Comparison of ENCODE assay signal across 13 cellular contexts in the genomic region with DNA sequence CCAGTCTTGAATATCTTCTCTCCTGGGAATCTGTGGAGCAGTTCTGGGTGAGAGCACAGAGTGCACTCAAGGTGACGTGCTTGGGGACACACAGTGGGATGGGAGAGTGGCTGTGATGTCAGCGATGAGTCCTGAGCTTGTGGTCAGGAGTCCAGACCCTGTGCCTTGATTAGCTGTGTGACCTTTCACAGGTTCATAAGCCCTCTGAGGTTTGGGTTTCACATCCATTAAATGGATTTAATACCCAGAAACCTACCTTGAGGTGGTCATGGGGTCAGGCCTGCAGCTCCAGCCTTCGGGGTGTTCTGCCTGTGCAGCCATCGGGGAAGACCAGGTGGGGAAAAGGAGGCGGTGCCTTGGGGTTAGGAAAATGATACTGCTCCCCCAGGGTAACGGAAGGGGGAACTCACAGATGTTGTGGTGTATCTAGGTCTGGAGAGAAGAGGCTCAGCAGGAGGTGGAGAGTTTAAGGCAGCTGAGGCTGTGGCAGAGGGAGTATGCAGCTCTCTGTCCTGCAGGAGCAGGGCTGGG. TPM values are rescaled to one million over a fixed set of nuclear protein-coding genes. Genes with fewer than 3 reads are reported as not detected.
DNase-seq lines count a peak whose midpoint lies in the region; ATAC-seq, FAIRE-seq and TF ChIP-seq lines count a peak whose summit lies in the region.
"Had no signal": no experiment of that assay in that cellular context is flagged by ENCODE, and none has a peak within 500 bp of the region (broad histone marks: within the 10 kb centered on the region; RNA-seq: fewer than 3 reads in every experiment).

No MANE protein-coding gene starts in this region.

- no peaks in the 10 kb centered on the region for H3K27me3 ChIP-seq in KMS-11 (ENCODE audit: insufficient read depth, low read depth)
- H3K27me3 ChIP-seq: right atrium auricular region had no signal

- H3K9ac ChIP-seq in KMS-11, result peak overlapping the region; percentile 29; the same call in 1 of the 2 replicates

- peak overlapping the region; percentile 82 for H3K4me3 ChIP-seq in KMS-11 (IDR thresholded peaks at IDR 0.05; ENCODE audit: insufficient read depth, low read depth, low read length)
- H3K4me3 ChIP-seq: MG63, right atrium auricular region had no signal

- ATAC-seq in GM21786 (IDR thresholded peaks at IDR 0.05; ENCODE audit: unreplicated experiment) (peak; percentile 38), GM21737 (IDR thresholded peaks at IDR 0.05; ENCODE audit: unreplicated experiment) (no peak), WTC11 (no peak)
- ATAC-seq in stimulated activated effector memory CD8-positive, alpha-beta T cell treated with anti-CD3 and anti-CD28 coated beads, Interleukin-12 subunit alpha, Interleukin-12 subunit beta, amount 100 ng/mL, for 72 hours, result peak; percentile 23
- ATAC-seq: activated CD8-positive, alpha-beta memory T cell treated with anti-CD3 and anti-CD28 coated beads, Interleukin-2, amount 10 ng/mL, durations not matched to agents 7 days and 5 days had no signal

- no peaks in the 10 kb centered on the region for H3K27me3 Mint-ChIP-seq in WTC11 (ENCODE audit: low read depth)

- TF ChIP-seq CTCF in KMS-11 (conservative IDR thresholded peaks at IDR 0.05; ENCODE audit: low read depth, low read length) (peak; percentile 16; the same call in 1 of the 2 replicates), WTC11 (IDR thresholded peaks at IDR 0.05) (no peak)

- peaks cover 6% of the 10 kb centered on the region; the same call in 1 of the 2 replicates for H3K79me2 ChIP-seq in KMS-11 (ENCODE audit: insufficient read depth, low read depth)

- DNase-seq in GM19239 (ENCODE audit: insufficient read length, low spot score) (no peak), NCI-H1092 treated with DMSO at 0.1 percent for 48 hours (lab: John Stamatoyannopoulos, UW) (no peak), WTC11 (ENCODE audit: low spot score) (no peak)
- DNase-seq in stimulated activated effector memory CD8-positive, alpha-beta T cell treated with anti-CD3 and anti-CD28 coated beads, Interleukin-12 subunit alpha, Interleukin-12 subunit beta, amount 100 ng/mL, for 72 hours (ENCODE audit: low spot score in 2 of 2), result no peak
- DNase-seq: activated CD8-positive, alpha-beta memory T cell treated with anti-CD3 and anti-CD28 coated beads, Interleukin-2, amount 10 ng/mL, durations not matched to agents 7 days and 5 days; activated naive CD4-positive, alpha-beta T cell; EL; MG63 had no signal

- no peak overlapping the region for H3K4me3 Mint-ChIP-seq in stimulated activated effector memory CD8-positive, alpha-beta T cell treated with anti-CD3 and anti-CD28 coated beads, Interleukin-12 subunit alpha, Interleukin-12 subunit beta, amount 100 ng/mL, for 72 hours
- H3K4me3 Mint-ChIP-seq in WTC11, result no peak overlapping the region
- H3K4me3 Mint-ChIP-seq: activated CD8-positive, alpha-beta memory T cell treated with anti-CD3 and anti-CD28 coated beads, Interleukin-2, amount 10 ng/mL, durations not matched to agents 7 days and 5 days; neural crest cell had no signal

- FAIRE-seq in GM19239 (lab: Jason Lieb, UNC), result peak; percentile 97

- H3K4me1 Mint-ChIP-seq in stimulated activated effector memory CD8-positive, alpha-beta T cell treated with anti-CD3 and anti-CD28 coated beads, Interleukin-12 subunit alpha, Interleukin-12 subunit beta, amount 100 ng/mL, for 72 hours, result no peaks in the 10 kb centered on the region
- peaks cover 18% of the 10 kb centered on the region for H3K4me1 Mint-ChIP-seq in WTC11
- H3K4me1 Mint-ChIP-seq: activated CD8-positive, alpha-beta memory T cell treated with anti-CD3 and anti-CD28 coated beads, Interleukin-2, amount 10 ng/mL, durations not matched to agents 7 days and 5 days had no signal

- H3K36me3 Mint-ChIP-seq in stimulated activated effector memory CD8-positive, alpha-beta T cell treated with anti-CD3 and anti-CD28 coated beads, Interleukin-12 subunit alpha, Interleukin-12 subunit beta, amount 100 ng/mL, for 72 hours, result no peaks in the 10 kb centered on the region
- no peaks in the 10 kb centered on the region for H3K36me3 Mint-ChIP-seq in WTC11
- H3K36me3 Mint-ChIP-seq: activated CD8-positive, alpha-beta memory T cell treated with anti-CD3 and anti-CD28 coated beads, Interleukin-2, amount 10 ng/mL, durations not matched to agents 7 days and 5 days had no signal

- POLR2A ChIA-PET in WTC11 (lab: Charles Lee), result no interaction called here

- H3K27ac ChIP-seq in KMS-11, result peak overlapping the region; percentile 73
- H3K27ac ChIP-seq: right atrium auricular region had no signal

- H3K4me1 ChIP-seq in KMS-11 (ENCODE audit: low read depth, poor library complexity, severe bottlenecking), result peaks cover 98% of the 10 kb centered on the region
- H3K4me1 ChIP-seq: right atrium auricular region had no signal

- peak overlapping the region; percentile 95 for H3K4me2 ChIP-seq in KMS-11

- no peaks in the 10 kb centered on the region for H4K20me1 ChIP-seq in KMS-11 (ENCODE audit: insufficient read depth)

- CTCF ChIA-PET in WTC11 (lab: Charles Lee), result interaction anchor here (0.6 to 1.7 kb wide), 5 partner anchors 10 to 128 kb away, joined by 3 to 4 read pairs (median 4); no protein-coding TSS in a partner anchor

- no peaks in the 10 kb centered on the region for H3K9me3 Mint-ChIP-seq in stimulated activated effector memory CD8-positive, alpha-beta T cell treated with anti-CD3 and anti-CD28 coated beads, Interleukin-12 subunit alpha, Interleukin-12 subunit beta, amount 100 ng/mL, for 72 hours
- H3K9me3 Mint-ChIP-seq in WTC11, result no peaks in the 10 kb centered on the region
- H3K9me3 Mint-ChIP-seq: neural crest cell had no signal

- H2AFZ ChIP-seq in KMS-11 (ENCODE audit: low read depth), result 0 out of 2 replicates have a peak overlapping the region, but pooled peaks have one; percentile 45

- no peak overlapping the region for H3K27ac Mint-ChIP-seq in stimulated activated effector memory CD8-positive, alpha-beta T cell treated with anti-CD3 and anti-CD28 coated beads, Interleukin-12 subunit alpha, Interleukin-12 subunit beta, amount 100 ng/mL, for 72 hours
- H3K27ac Mint-ChIP-seq in WTC11, result no peak overlapping the region
- H3K27ac Mint-ChIP-seq: activated CD8-positive, alpha-beta memory T cell treated with anti-CD3 and anti-CD28 coated beads, Interleukin-2, amount 10 ng/mL, durations not matched to agents 7 days and 5 days had no signal

- no peaks in the 10 kb centered on the region for H3K36me3 ChIP-seq in KMS-11 (ENCODE audit: insufficient read depth)
- H3K36me3 ChIP-seq: MG63, right atrium auricular region had no signal

TF ChIP-seq in WTC11, 78 proteins besides CTCF, POLR2A, EP300 and RAD21:
- TF ChIP-seq, protein P1, sequence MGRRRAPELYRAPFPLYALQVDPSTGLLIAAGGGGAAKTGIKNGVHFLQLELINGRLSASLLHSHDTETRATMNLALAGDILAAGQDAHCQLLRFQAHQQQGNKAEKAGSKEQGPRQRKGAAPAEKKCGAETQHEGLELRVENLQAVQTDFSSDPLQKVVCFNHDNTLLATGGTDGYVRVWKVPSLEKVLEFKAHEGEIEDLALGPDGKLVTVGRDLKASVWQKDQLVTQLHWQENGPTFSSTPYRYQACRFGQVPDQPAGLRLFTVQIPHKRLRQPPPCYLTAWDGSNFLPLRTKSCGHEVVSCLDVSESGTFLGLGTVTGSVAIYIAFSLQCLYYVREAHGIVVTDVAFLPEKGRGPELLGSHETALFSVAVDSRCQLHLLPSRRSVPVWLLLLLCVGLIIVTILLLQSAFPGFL (CRISPR knock-in tag; IDR thresholded peaks at IDR 0.05; ENCODE audit: borderline replicate concordance), result no peak
- TF ChIP-seq, protein P2, sequence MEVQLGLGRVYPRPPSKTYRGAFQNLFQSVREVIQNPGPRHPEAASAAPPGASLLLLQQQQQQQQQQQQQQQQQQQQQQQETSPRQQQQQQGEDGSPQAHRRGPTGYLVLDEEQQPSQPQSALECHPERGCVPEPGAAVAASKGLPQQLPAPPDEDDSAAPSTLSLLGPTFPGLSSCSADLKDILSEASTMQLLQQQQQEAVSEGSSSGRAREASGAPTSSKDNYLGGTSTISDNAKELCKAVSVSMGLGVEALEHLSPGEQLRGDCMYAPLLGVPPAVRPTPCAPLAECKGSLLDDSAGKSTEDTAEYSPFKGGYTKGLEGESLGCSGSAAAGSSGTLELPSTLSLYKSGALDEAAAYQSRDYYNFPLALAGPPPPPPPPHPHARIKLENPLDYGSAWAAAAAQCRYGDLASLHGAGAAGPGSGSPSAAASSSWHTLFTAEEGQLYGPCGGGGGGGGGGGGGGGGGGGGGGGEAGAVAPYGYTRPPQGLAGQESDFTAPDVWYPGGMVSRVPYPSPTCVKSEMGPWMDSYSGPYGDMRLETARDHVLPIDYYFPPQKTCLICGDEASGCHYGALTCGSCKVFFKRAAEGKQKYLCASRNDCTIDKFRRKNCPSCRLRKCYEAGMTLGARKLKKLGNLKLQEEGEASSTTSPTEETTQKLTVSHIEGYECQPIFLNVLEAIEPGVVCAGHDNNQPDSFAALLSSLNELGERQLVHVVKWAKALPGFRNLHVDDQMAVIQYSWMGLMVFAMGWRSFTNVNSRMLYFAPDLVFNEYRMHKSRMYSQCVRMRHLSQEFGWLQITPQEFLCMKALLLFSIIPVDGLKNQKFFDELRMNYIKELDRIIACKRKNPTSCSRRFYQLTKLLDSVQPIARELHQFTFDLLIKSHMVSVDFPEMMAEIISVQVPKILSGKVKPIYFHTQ (CRISPR knock-in tag; IDR thresholded peaks at IDR 0.05), result no peak

RNA-seq across cellular contexts. Expression of a gene that starts 38.5 kb away (rescaled TPM):
- 21.3 to 26.0 TPM (median 22.1 TPM) in 3 replicates for total RNA-seq in WTC11 (2021)

Comparison
In these comparisons a context has a peak if more than half of its experiments do, and no peak if none do; other contexts are left out.
1. ATAC-seq: peak in GM21786 (single experiment) and stimulated activated effector memory CD8-positive, alpha-beta T cell treated with anti-CD3 and anti-CD28 coated beads, Interleukin-12 subunit alpha, Interleukin-12 subunit beta, amount 100 ng/mL, for 72 hours (single experiment); none in GM21737 (single experiment) and WTC11 (single experiment).